Comparison of ENCODE assay signal across 30 cellular contexts in the genomic region with DNA sequence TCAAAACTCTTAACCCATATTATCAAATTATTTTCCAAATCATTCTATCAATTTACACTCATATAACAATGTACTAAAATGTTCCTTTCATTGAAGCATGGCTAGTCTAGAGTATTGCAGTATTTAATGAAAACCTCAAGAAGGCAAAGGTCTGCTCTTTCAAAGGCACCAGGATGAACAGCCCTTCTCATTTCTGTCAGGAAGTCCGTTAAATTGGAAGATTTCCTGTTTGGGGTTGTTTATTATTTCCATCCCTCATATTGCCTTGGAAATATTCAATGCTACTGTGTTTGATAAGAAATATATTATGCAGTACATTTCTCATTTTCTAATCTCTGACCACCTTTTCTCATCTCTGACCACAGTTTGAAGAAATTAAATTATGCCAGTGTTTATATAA. TPM values are rescaled to one million over a fixed set of nuclear protein-coding genes. Genes with fewer than 3 reads are reported as not detected.
"Had no signal": no experiment of that assay in that cellular context is flagged by ENCODE, and none has a peak within 500 bp of the region (broad histone marks: within the 10 kb centered on the region; RNA-seq: fewer than 3 reads in every experiment).

No MANE protein-coding gene starts in this region.

- H3K9me3 ChIP-seq: adrenal gland, body of pancreas, MG63 had no signal

- H3K27me3 Mint-ChIP-seq: activated B cell treated with CpG ODN at 0.5 μM for 24 hours; activated CD4-positive, alpha-beta memory T cell treated with anti-CD3 and anti-CD28 coated beads for 36 hours; activated CD4-positive, alpha-beta T cell treated with anti-CD3 and anti-CD28 coated beads, Interleukin-2, amount 10 ng/mL, durations not matched to agents 7 days and 5 days; activated naive CD8-positive, alpha-beta T cell treated with anti-CD3 and anti-CD28 coated beads for 36 hours; activated T-helper 17 cell treated with anti-CD3 and anti-CD28 coated beads, Interleukin-2, amount 50 U/mL, for 72 hours; central memory CD8-positive, alpha-beta T cell; IgD-negative memory B cell had no signal

- H3K27ac Mint-ChIP-seq: activated B cell treated with CpG ODN at 0.5 μM for 24 hours; activated CD4-positive, alpha-beta memory T cell treated with anti-CD3 and anti-CD28 coated beads for 36 hours; activated CD4-positive, alpha-beta T cell treated with anti-CD3 and anti-CD28 coated beads, Interleukin-2, amount 10 ng/mL, durations not matched to agents 7 days and 5 days; activated naive CD4-positive, alpha-beta T cell treated with anti-CD3 and anti-CD28 coated beads for 36 hours; activated naive CD8-positive, alpha-beta T cell treated with anti-CD3 and anti-CD28 coated beads for 36 hours; activated T-helper 17 cell treated with anti-CD3 and anti-CD28 coated beads, Interleukin-2, amount 50 U/mL, for 72 hours; IgD-negative memory B cell; T-helper 1 cell treated with Interleukin-12 subunit alpha and Interleukin-12 subunit beta and Interleukin-4 antibody, amounts not matched to agents 30 μg/mL and 1 μg/mL, for 36 hours had no signal

- H3K27ac ChIP-seq: adrenal gland, body of pancreas, SJCRH30 had no signal

- H3K27me3 ChIP-seq: adrenal gland, body of pancreas, MG63, SJCRH30 had no signal

- H3K4me1 ChIP-seq: body of pancreas, SJCRH30 had no signal

- H3K4me1 Mint-ChIP-seq: activated T-helper 17 cell treated with anti-CD3 and anti-CD28 coated beads, Interleukin-2, amount 50 U/mL, for 72 hours had no signal

- DNase-seq: activated B cell treated with CpG ODN at 0.5 μM for 24 hours; activated CD4-positive, alpha-beta memory T cell treated with anti-CD3 and anti-CD28 coated beads for 36 hours; activated CD4-positive, alpha-beta T cell treated with anti-CD3 and anti-CD28 coated beads for 1 hour; activated CD4-positive, alpha-beta T cell treated with anti-CD3 and anti-CD28 coated beads, Interleukin-2, amount 10 ng/mL, durations not matched to agents 7 days and 5 days; activated gamma-delta T cell; activated naive CD4-positive, alpha-beta T cell treated with anti-CD3 and anti-CD28 coated beads for 36 hours; activated naive CD8-positive, alpha-beta T cell treated with anti-CD3 and anti-CD28 coated beads for 36 hours; activated T-cell treated with anti-CD3 and anti-CD28 coated beads for 4 hours; activated T-cell treated with anti-CD3 and anti-CD28 coated beads, Interleukin-2, amount 50 U/mL, for 48 hours; adrenal gland; aorta; body of pancreas; KG1; MG63; NCI-H1105; NCI-H1436; NCI-H187; NCI-H2081; NCI-H510A treated with DMSO at 0.1 percent for 48 hours; NCI-H69; NK-92 treated with Interleukin-12 subunit alpha and Interleukin-12 subunit beta, amount 100 ng/mL, for 24 hours; SJCRH30 had no signal

- H3K4me3 Mint-ChIP-seq: activated B cell treated with CpG ODN at 0.5 μM for 24 hours; activated CD4-positive, alpha-beta memory T cell treated with anti-CD3 and anti-CD28 coated beads for 36 hours; activated CD4-positive, alpha-beta T cell treated with anti-CD3 and anti-CD28 coated beads, Interleukin-2, amount 10 ng/mL, durations not matched to agents 7 days and 5 days; activated naive CD4-positive, alpha-beta T cell treated with anti-CD3 and anti-CD28 coated beads for 36 hours; activated naive CD8-positive, alpha-beta T cell treated with anti-CD3 and anti-CD28 coated beads for 36 hours; activated T-helper 17 cell treated with anti-CD3 and anti-CD28 coated beads, Interleukin-2, amount 50 U/mL, for 72 hours; central memory CD8-positive, alpha-beta T cell; IgD-negative memory B cell; T-helper 1 cell treated with Interleukin-12 subunit alpha and Interleukin-12 subunit beta and Interleukin-4 antibody, amounts not matched to agents 30 μg/mL and 1 μg/mL, for 36 hours had no signal

- FAIRE-seq: bronchial epithelial cell had no signal

- H3K9me3 Mint-ChIP-seq: activated B cell treated with CpG ODN at 0.5 μM for 24 hours; activated CD4-positive, alpha-beta memory T cell treated with anti-CD3 and anti-CD28 coated beads for 36 hours; activated CD4-positive, alpha-beta T cell treated with anti-CD3 and anti-CD28 coated beads, Interleukin-2, amount 10 ng/mL, durations not matched to agents 7 days and 5 days; activated naive CD4-positive, alpha-beta T cell treated with anti-CD3 and anti-CD28 coated beads for 36 hours; activated naive CD8-positive, alpha-beta T cell treated with anti-CD3 and anti-CD28 coated beads for 36 hours; activated T-helper 17 cell treated with anti-CD3 and anti-CD28 coated beads, Interleukin-2, amount 50 U/mL, for 72 hours; central memory CD8-positive, alpha-beta T cell; IgD-negative memory B cell; T-helper 1 cell treated with Interleukin-12 subunit alpha and Interleukin-12 subunit beta and Interleukin-4 antibody, amounts not matched to agents 30 μg/mL and 1 μg/mL, for 36 hours had no signal

- ATAC-seq: activated T-helper 17 cell treated with anti-CD3 and anti-CD28 coated beads, Interleukin-2, amount 50 U/mL, for 72 hours; body of pancreas; Right ventricle myocardium inferior; SK-N-SH treated with all-trans-retinoic acid at 6 μM for 48 hours had no signal

- H3K4me3 ChIP-seq: adrenal gland, body of pancreas, MG63, SJCRH30 had no signal

RNA-seq across cellular contexts. Expression of gene ACKR4, which starts 25.1 kb away (rescaled TPM):
- total RNA-seq: activated CD4-positive, alpha-beta memory T cell treated with anti-CD3 and anti-CD28 coated beads for 36 hours; activated CD8-positive, alpha-beta memory T cell treated with anti-CD3 and anti-CD28 coated beads for 36 hours; activated naive CD4-positive, alpha-beta T cell treated with anti-CD3 and anti-CD28 coated beads for 36 hours; SJCRH30 had no signal
- polyA plus RNA-seq: IgD-negative memory B cell had no signal
